Comparison of ENCODE assay signal across 1 cellular context in genomic region chr1:157044326-157044725, GRCh38.
TF ChIP-seq lines count a peak whose summit lies in the region.

No MANE protein-coding gene starts in this region.

TF ChIP-seq in HepG2, 621 proteins besides CTCF, POLR2A, EP300 and RAD21:
- no peak for TF ChIP-seq ZNF557 (CRISPR knock-in tag; IDR thresholded peaks at IDR 0.05)
- TF ChIP-seq ZBTB21 (CRISPR knock-in tag; IDR thresholded peaks at IDR 0.05) = no peak
- TF ChIP-seq NONO (IDR thresholded peaks at IDR 0.05) = no peak
- TF ChIP-seq NONO (CRISPR knock-in tag; conservative IDR thresholded peaks at IDR 0.05) = no peak
- no peak for TF ChIP-seq SNAPC2 (CRISPR knock-in tag; IDR thresholded peaks at IDR 0.05)
TF ChIP-seq in HepG2: peak in this region for 0.
